Comparison of ENCODE assay signal across 11 cellular contexts in genomic region chr1:62810420-62811274, GRCh38. TPM values are rescaled to one million over a fixed set of nuclear protein-coding genes. Genes with fewer than 3 reads are reported as not detected.
A peak's percentile ranks its signal among the peaks of the same experiment; 100 is the strongest.
DNase-seq lines count a peak whose midpoint lies in the region; ATAC-seq and TF ChIP-seq lines count a peak whose summit lies in the region.
"Had no signal": no experiment of that assay in that cellular context is flagged by ENCODE, and none has a peak within 500 bp of the region (broad histone marks: within the 10 kb centered on the region; RNA-seq: fewer than 3 reads in every experiment).

No MANE protein-coding gene starts in this region.

- H2AFZ ChIP-seq in OCI-LY7 (ENCODE audit: low read length): no peak overlapping the region
- H2AFZ ChIP-seq: parathyroid adenoma had no signal

- CTCF ChIA-PET in OCI-LY7 (lab: Charles Lee; ENCODE audit: unreplicated experiment): interaction anchor here (1.4 kb wide), 1 partner anchor 10 kb away, joined by 5 read pairs; no protein-coding TSS in a partner anchor

- H3K36me3 ChIP-seq in OCI-LY7 (ENCODE audit: insufficient read depth, low read length): no peaks in the 10 kb centered on the region; the same call in 1 of the 2 replicates
- H3K36me3 ChIP-seq in HAP-1 (replicated peaks): no peaks in the 10 kb centered on the region

- POLR2A ChIA-PET in OCI-LY7 (lab: Charles Lee): interaction anchor here (0.6 to 1.3 kb wide), 6 partner anchors 9 to 353 kb away, joined by 3 to 5 read pairs (median 4); no protein-coding TSS in a partner anchor

- peak; percentile 55 for DNase-seq in OCI-LY7 (ENCODE audit: low spot score)
- DNase-seq in NCI-H1105 treated with DMSO at 0.1 percent for 48 hours (lab: John Stamatoyannopoulos, UW): no peak
- no peak for DNase-seq in HAP-1 (ENCODE audit: low spot score in 2 of 2)
- DNase-seq in NCI-H526 (lab: John Stamatoyannopoulos, UW): no peak
- no peak for DNase-seq in NCI-H82 treated with DMSO at 0.1 percent for 48 hours (lab: John Stamatoyannopoulos, UW; ENCODE audit: unreplicated experiment)
- DNase-seq: activated CD4-positive, alpha-beta T cell treated with anti-CD3 and anti-CD28 coated beads for 36 hours; esophagus squamous epithelium had no signal

- H3K79me2 ChIP-seq in OCI-LY7 (ENCODE audit: insufficient read depth, low read depth, low read length): no peaks in the 10 kb centered on the region
- H3K79me2 ChIP-seq: parathyroid adenoma had no signal

- no peak for TF ChIP-seq CTCF in OCI-LY7 (conservative IDR thresholded peaks at IDR 0.05; ENCODE audit: low read length)

- ATAC-seq in GM18508 (IDR thresholded peaks at IDR 0.05; ENCODE audit: insufficient read depth, unreplicated experiment) (peak; percentile 88), GM21526 (IDR thresholded peaks at IDR 0.05; ENCODE audit: low FRiP score, unreplicated experiment) (peak; percentile 95), HG03135 (IDR thresholded peaks at IDR 0.05; ENCODE audit: unreplicated experiment) (peak; percentile 91)
- ATAC-seq: activated CD4-positive, alpha-beta T cell treated with anti-CD3 and anti-CD28 coated beads for 36 hours had no signal

- intact Hi-C loops in OCI-LY7 (cut with micrococcal nuclease; ENCODE audit: unreplicated experiment): no loop called here

- no peaks in the 10 kb centered on the region for H3K27me3 ChIP-seq in HAP-1 (ENCODE audit: low read depth)
- H3K27me3 ChIP-seq: esophagus squamous epithelium had no signal

- H3K4me1 ChIP-seq in OCI-LY7 (ENCODE audit: insufficient read depth, low read length, poor library complexity, severe bottlenecking): peaks cover 21% of the 10 kb centered on the region
- no peaks in the 10 kb centered on the region for H3K4me1 ChIP-seq in HAP-1
- H3K4me1 ChIP-seq: esophagus squamous epithelium, parathyroid adenoma had no signal

- no peaks in the 10 kb centered on the region for H3K9me2 ChIP-seq in OCI-LY7 (ENCODE audit: insufficient read depth, low read length)

- in situ Hi-C loops in HAP-1 (cut with MboI; ENCODE audit: low sequenced_read_pairs): no loop called here

- H3K9me3 ChIP-seq in OCI-LY7 (ENCODE audit: low read length): no peaks in the 10 kb centered on the region
- H3K9me3 ChIP-seq in HAP-1: no peaks in the 10 kb centered on the region
- H3K9me3 ChIP-seq: esophagus squamous epithelium had no signal

- H3K4me2 ChIP-seq in OCI-LY7 (ENCODE audit: low read length): peak overlapping the region; percentile 45

- no peaks in the 10 kb centered on the region for H4K20me1 ChIP-seq in OCI-LY7 (ENCODE audit: insufficient read depth, low read length)

- H3K27ac ChIP-seq in OCI-LY7 (ENCODE audit: low read depth, low read length, poor library complexity, severe bottlenecking): peak overlapping the region; percentile 13
- H3K27ac ChIP-seq: esophagus squamous epithelium, parathyroid adenoma had no signal

- peak overlapping the region; percentile 4 for H3K4me3 ChIP-seq in OCI-LY7 (ENCODE audit: low read depth, low read length, poor library complexity, severe bottlenecking)
- no peak overlapping the region for H3K4me3 ChIP-seq in HAP-1
- H3K4me3 ChIP-seq: esophagus squamous epithelium had no signal

- BruUV-seq in OCI-LY7 (replicated peaks; lab: Mats Ljungman, UMichigan): no TSS peak

RNA-seq across cellular contexts. Expression of gene ATG4C, which starts 26.7 kb away (rescaled TPM):
- total RNA-seq in OCI-LY7 (2014; rRNA removed; shearing (Covaris generic)): 7.3 and 16.0 TPM in 2 replicates
- total RNA-seq in OCI-LY7 (2022): 15.2 and 18.4 TPM in 2 replicates
